Comparison of ENCODE assay signal across 1 cellular context in the genomic region with DNA sequence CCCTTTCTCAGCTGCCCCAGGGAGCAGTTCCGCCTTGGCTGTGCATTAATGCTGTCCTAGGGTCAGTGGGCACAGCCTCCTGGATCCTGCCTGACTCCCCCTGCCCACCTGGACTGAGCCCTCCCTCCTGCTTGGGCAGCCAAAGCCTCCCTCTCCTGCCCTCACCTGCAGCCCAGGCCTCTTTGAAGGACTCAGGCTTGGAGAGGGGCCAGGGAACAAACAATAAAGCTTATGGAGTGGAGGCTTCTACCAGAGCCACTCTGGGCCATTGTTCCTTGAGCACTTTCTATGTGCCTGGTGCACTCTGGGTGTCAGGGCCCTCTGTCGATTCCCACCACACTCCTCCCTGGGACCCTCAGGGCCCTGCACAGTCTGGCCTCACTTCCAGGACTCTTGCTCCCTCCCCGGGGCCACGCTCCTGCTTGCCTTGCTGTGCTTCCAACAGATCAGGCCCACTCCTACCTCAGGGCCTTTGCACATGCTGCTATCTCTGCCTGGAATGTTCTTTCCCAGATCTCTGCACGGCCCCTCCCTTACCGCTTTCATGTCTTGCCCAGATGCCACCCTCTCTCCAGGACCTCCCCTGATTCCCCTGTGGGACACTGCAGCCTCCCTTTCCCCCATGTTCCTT.
TF ChIP-seq lines count a peak whose summit lies in the region.

No MANE protein-coding gene starts in this region.

TF ChIP-seq in IMR-90, 13 proteins besides CTCF, POLR2A, EP300 and RAD21:
- TF ChIP-seq MAFK (IDR thresholded peaks at IDR 0.05; ENCODE audit: low read depth, low read length) (no peak), USF2 (IDR thresholded peaks at IDR 0.05; ENCODE audit: low read depth, low read length) (no peak), NFE2L2 (IDR thresholded peaks at IDR 0.05; ENCODE audit: low read depth, low read length) (no peak), FOS (IDR thresholded peaks at IDR 0.05; ENCODE audit: low read depth, low read length) (no peak), RCOR1 (IDR thresholded peaks at IDR 0.05; ENCODE audit: insufficient replicate concordance, low read length) (no peak), ELK1 (IDR thresholded peaks at IDR 0.05; ENCODE audit: borderline replicate concordance, low read depth, low read length) (no peak), MAZ (IDR thresholded peaks at IDR 0.05; ENCODE audit: borderline replicate concordance, low read depth, low read length) (no peak), RFX5 (IDR thresholded peaks at IDR 0.05; ENCODE audit: low read depth, low read length) (no peak), BHLHE40 (IDR thresholded peaks at IDR 0.05; ENCODE audit: low read depth, low read length) (no peak), SMC3 (IDR thresholded peaks at IDR 0.05; ENCODE audit: low read depth, low read length) (no peak), MXI1 (IDR thresholded peaks at IDR 0.05; ENCODE audit: borderline replicate concordance, low read depth, low read length) (no peak)
TF ChIP-seq in IMR-90: peak in this region for 0.
